Comparison of ENCODE assay signal across 1 cellular context in genomic region chr6:121856296-121856695, GRCh38.
TF ChIP-seq lines count a peak whose summit lies in the region.

No MANE protein-coding gene starts in this region.

TF ChIP-seq in H1, 55 proteins besides CTCF, POLR2A, EP300 and RAD21:
- TF ChIP-seq ASH2L (IDR thresholded peaks at IDR 0.05; ENCODE audit: low read length) (no peak), SIN3A (conservative IDR thresholded peaks at IDR 0.05 in 1 of 2, IDR thresholded peaks at IDR 0.05 in 1 of 2; ENCODE audit: low read depth in 1 of 2, low read length in 2 of 2) (no peak)
